9 cellular contexts compared by ENCODE assay signal in genomic region chr19:1411255-1412191, GRCh38. TPM values are rescaled to one million over a fixed set of nuclear protein-coding genes. Genes with fewer than 3 reads are reported as not detected.
DNase-seq lines count a peak whose midpoint lies in the region; ATAC-seq, FAIRE-seq and TF ChIP-seq lines count a peak whose summit lies in the region.
"Had no signal": no experiment of that assay in that cellular context is flagged by ENCODE, and none has a peak within 500 bp of the region (broad histone marks: within the 10 kb centered on the region; RNA-seq: fewer than 3 reads in every experiment).

No MANE protein-coding gene starts in this region.

- H4K5ac ChIP-seq in mesendoderm (ENCODE audit: low read length): no peak overlapping the region

- H3K4me1 ChIP-seq in breast epithelium: peaks cover 52 to 57% of the 10 kb centered on the region in 2 donors
- H3K4me1 ChIP-seq in HepG2 (ENCODE audit: insufficient read depth, low read length): peaks cover 67% of the 10 kb centered on the region
- H3K4me1 ChIP-seq in tibial nerve: peaks cover 0 to 84% (median 54%) of the 10 kb centered on the region in 4 donors
- peaks cover 17% of the 10 kb centered on the region for H3K4me1 ChIP-seq in mesendoderm (ENCODE audit: control insufficient read depth, low read depth, low read length)

- in situ Hi-C loops in HepG2 (cut with HindIII; ENCODE audit: extremely low pct_ligation_motif_present, low pct_unique_long_range_greater_than_20kb): no loop called here

- no peak for FAIRE-seq in HepG2 (lab: Jason Lieb, UNC)

- peak; percentile 35 for DNase-seq in activated CD4-positive, alpha-beta T cell treated with anti-CD3 and anti-CD28 coated beads, Interleukin-2, amount 10 ng/mL, durations not matched to agents 7 days and 5 days
- DNase-seq in activated CD4-positive, alpha-beta T cell treated with anti-CD3 and anti-CD28 coated beads for 48 hours: no peak
- DNase-seq in breast epithelium (ENCODE audit: low spot score in 2 of 2): no peak
- no peak for DNase-seq in HepG2 (ENCODE audit: low spot score)
- no peak for DNase-seq in tibial nerve (ENCODE audit: low spot score in 2 of 2)
- no peak for DNase-seq in mesendoderm

- no peak for TF ChIP-seq RAD21 in HepG2 (CRISPR knock-in tag; IDR thresholded peaks at IDR 0.05)

- H3K9me3 Mint-ChIP-seq in activated CD4-positive, alpha-beta T cell treated with anti-CD3 and anti-CD28 coated beads, Interleukin-2, amount 10 ng/mL, durations not matched to agents 7 days and 5 days: no peaks in the 10 kb centered on the region

- H4K20me1 ChIP-seq in HepG2 (ENCODE audit: insufficient read depth, low read length): peaks cover 79% of the 10 kb centered on the region

- peaks cover 53% of the 10 kb centered on the region for H3K4me1 Mint-ChIP-seq in activated CD4-positive, alpha-beta T cell treated with anti-CD3 and anti-CD28 coated beads, Interleukin-2, amount 10 ng/mL, durations not matched to agents 7 days and 5 days

- no peak overlapping the region for H3K23ac ChIP-seq in mesendoderm (ENCODE audit: low read length)

- no peak overlapping the region for H3K18ac ChIP-seq in mesendoderm (ENCODE audit: low read length)

- POLR2A ChIA-PET in activated CD4-positive, alpha-beta T cell treated with anti-CD3 and anti-CD28 coated beads, Interleukin-2, amount 10 ng/mL, durations not matched to agents 7 days and 5 days (lab: Charles Lee): no interaction called here
- POLR2A ChIA-PET in HepG2 (lab: Yijun Ruan, JAX): interaction anchor here (1.2 kb wide), 1 partner anchor 12 kb away, joined by 3 read pairs; no protein-coding TSS in a partner anchor

- H2BK15ac ChIP-seq in mesendoderm (replicated peaks; ENCODE audit: low read depth): no peak overlapping the region

- TF ChIP-seq POLR2A in breast epithelium (IDR thresholded peaks at IDR 0.05) (no peak), HepG2 (IDR thresholded peaks at IDR 0.05; ENCODE audit: insufficient read depth in 1 of 2, low read depth in 2 of 2, low read length in 2 of 2) (no peak), tibial nerve (IDR thresholded peaks at IDR 0.05) (no peak)

- H2AK5ac ChIP-seq in mesendoderm (ENCODE audit: low read length): no peak overlapping the region

- H3K4me3 Mint-ChIP-seq in activated CD4-positive, alpha-beta T cell treated with anti-CD3 and anti-CD28 coated beads, Interleukin-2, amount 10 ng/mL, durations not matched to agents 7 days and 5 days: peak overlapping the region; percentile 25

- no peaks in the 10 kb centered on the region for H3K9me3 ChIP-seq in breast epithelium
- no peaks in the 10 kb centered on the region for H3K9me3 ChIP-seq in HepG2 (ENCODE audit: low read length)
- no peaks in the 10 kb centered on the region for H3K9me3 ChIP-seq in tibial nerve

- H3K79me2 ChIP-seq in HepG2 (ENCODE audit: insufficient read depth, low read length): peaks cover 81% of the 10 kb centered on the region
- H3K79me2 ChIP-seq in mesendoderm (ENCODE audit: control insufficient read depth, insufficient read depth, low read length): peaks cover 85% of the 10 kb centered on the region

- no peaks in the 10 kb centered on the region for H3K36me3 ChIP-seq in breast epithelium
- H3K36me3 ChIP-seq in HepG2 (replicated peaks in 1 of 2; ENCODE audit: control insufficient read depth in 1 of 2, insufficient read depth in 2 of 2, low read length in 2 of 2): peaks cover 5 to 25% of the 10 kb centered on the region in 2 experiments; a peak in 4 of 5 replicates
- peaks cover 0 to 9% (median 0%) of the 10 kb centered on the region in 3 donors for H3K36me3 ChIP-seq in tibial nerve
- H3K36me3 ChIP-seq in mesendoderm (ENCODE audit: control insufficient read depth, insufficient read depth, low read length): peaks cover 6% of the 10 kb centered on the region

- H3K4ac ChIP-seq in mesendoderm (ENCODE audit: low read depth, low read length): no peak overlapping the region

- CTCF ChIA-PET in activated CD4-positive, alpha-beta T cell treated with anti-CD3 and anti-CD28 coated beads, Interleukin-2, amount 10 ng/mL, durations not matched to agents 7 days and 5 days (lab: Charles Lee): interaction anchor here (0.9 kb wide), 1 partner anchor 9 kb away, joined by 3 read pairs; no protein-coding TSS in a partner anchor
- CTCF ChIA-PET in HepG2 (lab: Yijun Ruan, JAX; ENCODE audit: low intra/inter-chr PET ratio, low total read pairs): no interaction called here

- H3K4me2 ChIP-seq in HepG2 (ENCODE audit: low read depth, low read length): peak overlapping the region; percentile 20; the same call in 1 of the 2 replicates
- no peak overlapping the region for H3K4me2 ChIP-seq in mesendoderm (ENCODE audit: low read length)

- H3K4me3 ChIP-seq in breast epithelium: peak overlapping the region in 1 of 3 donors; percentile 100
- H3K4me3 ChIP-seq in HepG2 (replicated peaks in 1 of 3; ENCODE audit: insufficient read depth in 1 of 3, low read depth in 2 of 3, low read length in 3 of 3): no peak overlapping the region
- peak overlapping the region in 1 of 4 donors; percentile 7 for H3K4me3 ChIP-seq in tibial nerve
- no peak overlapping the region for H3K4me3 ChIP-seq in mesendoderm (ENCODE audit: low read length)

- H3K27me3 ChIP-seq in breast epithelium (no peaks in the 10 kb centered on the region), HepG2 (ENCODE audit: control insufficient read depth in 1 of 2, insufficient read depth in 2 of 2, low read length in 2 of 2) (no peaks in the 10 kb centered on the region; a peak in 2 of 5 replicates), tibial nerve (no peaks in the 10 kb centered on the region), mesendoderm (ENCODE audit: insufficient read depth, low read length, poor library complexity) (no peaks in the 10 kb centered on the region)

- BruUV-seq in HepG2 (replicated peaks; lab: Mats Ljungman, UMichigan): no TSS peak

- intact Hi-C loops in breast epithelium (cut with DNase I; ENCODE audit: low total_unique reads) (no loop called here), HepG2 (cut with micrococcal nuclease; ENCODE audit: unreplicated experiment) (no loop called here)

- no peak overlapping the region for H2BK5ac ChIP-seq in mesendoderm (ENCODE audit: low read length)

- H3K79me1 ChIP-seq in mesendoderm (ENCODE audit: low read length): peaks cover 7% of the 10 kb centered on the region

- H3K36me3 Mint-ChIP-seq in activated CD4-positive, alpha-beta T cell treated with anti-CD3 and anti-CD28 coated beads, Interleukin-2, amount 10 ng/mL, durations not matched to agents 7 days and 5 days (ENCODE audit: low read depth): peaks cover 26% of the 10 kb centered on the region

- H3K56ac ChIP-seq in mesendoderm (ENCODE audit: low read length): no peak overlapping the region

- no peak overlapping the region for H2BK120ac ChIP-seq in mesendoderm (ENCODE audit: low read depth, low read length)

- H3K27ac ChIP-seq in breast epithelium: peak overlapping the region; percentile 95 to 98
- peak overlapping the region; percentile 30 for H3K27ac ChIP-seq in HepG2 (ENCODE audit: extremely low read length, insufficient read depth, low read length)
- peak overlapping the region in 3 of 4 donors; percentile 59 to 99 (median 95) for H3K27ac ChIP-seq in tibial nerve
- H3K27ac ChIP-seq in mesendoderm (ENCODE audit: low read depth, low read length): no peak overlapping the region

- no peak overlapping the region for H2AFZ ChIP-seq in HepG2 (ENCODE audit: low read length)

- no peaks in the 10 kb centered on the region for H3K27me3 Mint-ChIP-seq in activated CD4-positive, alpha-beta T cell treated with anti-CD3 and anti-CD28 coated beads, Interleukin-2, amount 10 ng/mL, durations not matched to agents 7 days and 5 days

- TF ChIP-seq CTCF in breast epithelium (IDR thresholded peaks at IDR 0.05) (no peak), HepG2 (CRISPR knock-in tag; IDR thresholded peaks at IDR 0.05) (no peak), tibial nerve (IDR thresholded peaks at IDR 0.05) (no peak)

- ATAC-seq in HepG2 (no peak), GM19395 (IDR thresholded peaks at IDR 0.05; ENCODE audit: unreplicated experiment) (no peak), GM18498 (IDR thresholded peaks at IDR 0.05; ENCODE audit: unreplicated experiment) (no peak)

- TF ChIP-seq EP300 in HepG2 (IDR thresholded peaks at IDR 0.05; ENCODE audit: low read depth in 2 of 2, low read length in 2 of 2) (no peak), HepG2 (CRISPR knock-in tag; IDR thresholded peaks at IDR 0.05; ENCODE audit: borderline replicate concordance) (no peak), tibial nerve (IDR thresholded peaks at IDR 0.05) (peak in 1 of 2 donors; percentile 33)

- peak overlapping the region; percentile 81 for H3K27ac Mint-ChIP-seq in activated CD4-positive, alpha-beta T cell treated with anti-CD3 and anti-CD28 coated beads, Interleukin-2, amount 10 ng/mL, durations not matched to agents 7 days and 5 days

- H4K8ac ChIP-seq in mesendoderm (ENCODE audit: low read depth, low read length): no peak overlapping the region

- WGBS in HepG2 (ENCODE audit: low lambda C conversion rate): 91% methylated on average over 8 of the region's 29 CpGs
- 44 to 47% methylated on average over 5 to 24 of the region's 29 CpGs for WGBS in tibial nerve, 2 donors
- no CpG with 5 or more reads among the region's 29 CpGs for WGBS in mesendoderm (ENCODE audit: extremely low coverage, insufficient coverage, low lambda C conversion rate)

- 0 out of 2 replicates have a peak overlapping the region, but pooled peaks have one; percentile 34 for H3K9ac ChIP-seq in HepG2 (ENCODE audit: insufficient read depth, low read depth, low read length)
- H3K9ac ChIP-seq in mesendoderm (ENCODE audit: low read length): no peak overlapping the region

RNA-seq across cellular contexts. Expression of gene DAZAP1, which starts 4.1 kb away (rescaled TPM):
- 100 to 1,000 TPM; 235 to 241 TPM for total RNA-seq in activated CD4-positive, alpha-beta T cell treated with anti-CD3 and anti-CD28 coated beads, Interleukin-2, amount 10 ng/mL, durations not matched to agents 7 days and 5 days
- total RNA-seq in breast epithelium (10 to 100 TPM; 35.8 to 50.9 (median 48.8) TPM), HepG2 (2016; rRNA removed; fragmentation: Illumina TruSeq; extraction: Trizol) (50.5 and 79.2 TPM in 2 replicates), tibial nerve (10 to 100 TPM; 34.3 to 68.4 (median 61.0) TPM)
- 72.9 and 77.7 TPM in 2 replicates for total RNA-seq in HepG2 (2016; cell fraction: cytosol; rRNA removed; fragmentation: Illumina TruSeq; extraction: Trizol; ENCODE audit: low read depth)
- 43.4 and 84.1 TPM in 2 replicates for total RNA-seq in HepG2 (2016; cell fraction: insoluble cytoplasmic fraction; rRNA removed; fragmentation: Illumina TruSeq; extraction: Trizol)
- 104 and 106 TPM in 2 replicates for total RNA-seq in HepG2 (2016; cell fraction: membrane; rRNA removed; fragmentation: Illumina TruSeq; extraction: Trizol)
- total RNA-seq in HepG2 (2016; cell fraction: nucleus; rRNA removed; fragmentation: Illumina TruSeq; extraction: Trizol): 38.3 and 43.3 TPM in 2 replicates
- 58.7 and 63.3 TPM in 2 replicates for polyA plus RNA-seq in HepG2 (2011; rRNA removed)
- 37.8 and 48.2 TPM in 2 replicates for polyA plus RNA-seq in HepG2 (2011; cell fraction: cytosol; rRNA removed)
- polyA plus RNA-seq in HepG2 (2011; cell fraction: nucleus; rRNA removed): 99.5 and 105 TPM in 2 replicates
- polyA plus RNA-seq in HepG2 (2012): 48.3 and 71.8 TPM in 2 replicates
- polyA plus RNA-seq in HepG2 (2016; cell fraction: cytosol; fragmentation: Illumina TruSeq; extraction: Trizol; ENCODE audit: low read depth): 108 and 114 TPM in 2 replicates
- 86.3 and 104 TPM in 2 replicates for polyA plus RNA-seq in HepG2 (2016; cell fraction: insoluble cytoplasmic fraction; fragmentation: Illumina TruSeq; extraction: Trizol; ENCODE audit: low read depth)
- 117 and 124 TPM in 2 replicates for polyA plus RNA-seq in HepG2 (2016; cell fraction: membrane; fragmentation: Illumina TruSeq; extraction: Trizol; ENCODE audit: low read depth)
- 140 and 145 TPM in 2 replicates for polyA plus RNA-seq in HepG2 (2016; cell fraction: nucleus; fragmentation: Illumina TruSeq; extraction: Trizol; ENCODE audit: insufficient read depth, low read depth)
- polyA minus RNA-seq in HepG2 (2011; rRNA and poly(A)+ RNA removed; ENCODE audit: low replicate concordance): 26.8 and 58.6 TPM in 2 replicates
- polyA minus RNA-seq in HepG2 (2011; cell fraction: cytosol; rRNA and poly(A)+ RNA removed): 32.1 and 33.1 TPM in 2 replicates
- polyA minus RNA-seq in HepG2 (2011; cell fraction: nucleus; rRNA and poly(A)+ RNA removed): 35.5 and 41.4 TPM in 2 replicates
- polyA plus RNA-seq in mesendoderm (2013, experiment 1 of 2): 243 TPM
- 246 TPM for polyA plus RNA-seq in mesendoderm (2013, experiment 2 of 2)

RNA-seq across cellular contexts. Expression of gene GAMT, which starts 10.2 kb away (rescaled TPM):
- total RNA-seq in activated CD4-positive, alpha-beta T cell treated with anti-CD3 and anti-CD28 coated beads, Interleukin-2, amount 10 ng/mL, durations not matched to agents 7 days and 5 days: 10 to 100 TPM; 23.0 to 25.9 TPM
- total RNA-seq in breast epithelium: 10 to 100 TPM; 23.6 to 40.0 (median 30.3) TPM
- 113 and 124 TPM in 2 replicates for total RNA-seq in HepG2 (2016; rRNA removed; fragmentation: Illumina TruSeq; extraction: Trizol)
- total RNA-seq in HepG2 (2016; cell fraction: cytosol; rRNA removed; fragmentation: Illumina TruSeq; extraction: Trizol; ENCODE audit: low read depth): 167 and 206 TPM in 2 replicates
- total RNA-seq in HepG2 (2016; cell fraction: insoluble cytoplasmic fraction; rRNA removed; fragmentation: Illumina TruSeq; extraction: Trizol): 112 and 125 TPM in 2 replicates
- 130 and 170 TPM in 2 replicates for total RNA-seq in HepG2 (2016; cell fraction: membrane; rRNA removed; fragmentation: Illumina TruSeq; extraction: Trizol)
- total RNA-seq in HepG2 (2016; cell fraction: nucleus; rRNA removed; fragmentation: Illumina TruSeq; extraction: Trizol): 42.6 and 51.4 TPM in 2 replicates
- 115 and 120 TPM in 2 replicates for polyA plus RNA-seq in HepG2 (2011; rRNA removed)
- 103 and 156 TPM in 2 replicates for polyA plus RNA-seq in HepG2 (2011; cell fraction: cytosol; rRNA removed)
- 88.3 and 90.1 TPM in 2 replicates for polyA plus RNA-seq in HepG2 (2011; cell fraction: nucleus; rRNA removed)
- polyA plus RNA-seq in HepG2 (2012): 74.3 and 76.0 TPM in 2 replicates
- polyA plus RNA-seq in HepG2 (2016; cell fraction: cytosol; fragmentation: Illumina TruSeq; extraction: Trizol; ENCODE audit: low read depth): 282 and 316 TPM in 2 replicates
- polyA plus RNA-seq in HepG2 (2016; cell fraction: insoluble cytoplasmic fraction; fragmentation: Illumina TruSeq; extraction: Trizol; ENCODE audit: low read depth): 152 and 183 TPM in 2 replicates
- polyA plus RNA-seq in HepG2 (2016; cell fraction: membrane; fragmentation: Illumina TruSeq; extraction: Trizol; ENCODE audit: low read depth): 195 and 222 TPM in 2 replicates
- polyA plus RNA-seq in HepG2 (2016; cell fraction: nucleus; fragmentation: Illumina TruSeq; extraction: Trizol; ENCODE audit: insufficient read depth, low read depth): 119 and 134 TPM in 2 replicates
- polyA minus RNA-seq in HepG2 (2011; rRNA and poly(A)+ RNA removed; ENCODE audit: low replicate concordance): 46.3 and 144 TPM in 2 replicates
- polyA minus RNA-seq in HepG2 (2011; cell fraction: cytosol; rRNA and poly(A)+ RNA removed): 48.8 and 63.0 TPM in 2 replicates
- 20.3 and 21.1 TPM in 2 replicates for polyA minus RNA-seq in HepG2 (2011; cell fraction: nucleus; rRNA and poly(A)+ RNA removed)
- 100 to 1,000 TPM in 2 of 4 donors, 10 to 100 TPM in 2; 43.8 to 120 (median 94.4) TPM for total RNA-seq in tibial nerve
- polyA plus RNA-seq in mesendoderm (2013, experiment 1 of 2): 5.3 TPM
- polyA plus RNA-seq in mesendoderm (2013, experiment 2 of 2): 6.2 TPM

RNA-seq across cellular contexts. Expression of gene RPS15, which starts 26.7 kb away (rescaled TPM):
- total RNA-seq in activated CD4-positive, alpha-beta T cell treated with anti-CD3 and anti-CD28 coated beads, Interleukin-2, amount 10 ng/mL, durations not matched to agents 7 days and 5 days: 1,000 to 10,000 TPM; 1,158 to 1,387 TPM
- total RNA-seq in breast epithelium: 1,000 to 10,000 TPM; 2,978 to 3,238 (median 2,982) TPM
- 695 and 780 TPM in 2 replicates for total RNA-seq in HepG2 (2016; rRNA removed; fragmentation: Illumina TruSeq; extraction: Trizol)
- total RNA-seq in HepG2 (2016; cell fraction: cytosol; rRNA removed; fragmentation: Illumina TruSeq; extraction: Trizol; ENCODE audit: low read depth): 693 and 734 TPM in 2 replicates
- total RNA-seq in HepG2 (2016; cell fraction: insoluble cytoplasmic fraction; rRNA removed; fragmentation: Illumina TruSeq; extraction: Trizol): 654 and 886 TPM in 2 replicates
- 967 and 1,125 TPM in 2 replicates for total RNA-seq in HepG2 (2016; cell fraction: membrane; rRNA removed; fragmentation: Illumina TruSeq; extraction: Trizol)
- 240 and 299 TPM in 2 replicates for total RNA-seq in HepG2 (2016; cell fraction: nucleus; rRNA removed; fragmentation: Illumina TruSeq; extraction: Trizol)
- 1,411 and 1,504 TPM in 2 replicates for polyA plus RNA-seq in HepG2 (2011; rRNA removed)
- polyA plus RNA-seq in HepG2 (2011; cell fraction: cytosol; rRNA removed): 2,214 and 3,196 TPM in 2 replicates
- polyA plus RNA-seq in HepG2 (2011; cell fraction: nucleus; rRNA removed): 923 and 1,023 TPM in 2 replicates
- 1,504 and 2,202 TPM in 2 replicates for polyA plus RNA-seq in HepG2 (2012)
- polyA plus RNA-seq in HepG2 (2016; cell fraction: cytosol; fragmentation: Illumina TruSeq; extraction: Trizol; ENCODE audit: low read depth): 1,868 and 2,054 TPM in 2 replicates
- 1,628 and 1,692 TPM in 2 replicates for polyA plus RNA-seq in HepG2 (2016; cell fraction: insoluble cytoplasmic fraction; fragmentation: Illumina TruSeq; extraction: Trizol; ENCODE audit: low read depth)
- polyA plus RNA-seq in HepG2 (2016; cell fraction: membrane; fragmentation: Illumina TruSeq; extraction: Trizol; ENCODE audit: low read depth): 2,328 and 2,419 TPM in 2 replicates
- 895 and 898 TPM in 2 replicates for polyA plus RNA-seq in HepG2 (2016; cell fraction: nucleus; fragmentation: Illumina TruSeq; extraction: Trizol; ENCODE audit: insufficient read depth, low read depth)
- 538 and 916 TPM in 2 replicates for polyA minus RNA-seq in HepG2 (2011; rRNA and poly(A)+ RNA removed; ENCODE audit: low replicate concordance)
- polyA minus RNA-seq in HepG2 (2011; cell fraction: cytosol; rRNA and poly(A)+ RNA removed): 647 and 682 TPM in 2 replicates
- polyA minus RNA-seq in HepG2 (2011; cell fraction: nucleus; rRNA and poly(A)+ RNA removed): 109 and 140 TPM in 2 replicates
- 1,000 to 10,000 TPM; 4,239 to 4,988 (median 4,337) TPM for total RNA-seq in tibial nerve
- 2,706 TPM for polyA plus RNA-seq in mesendoderm (2013, experiment 1 of 2)
- 2,673 TPM for polyA plus RNA-seq in mesendoderm (2013, experiment 2 of 2)

RNA-seq across cellular contexts. Expression of gene NDUFS7, which starts 27.8 kb away (rescaled TPM):
- total RNA-seq in activated CD4-positive, alpha-beta T cell treated with anti-CD3 and anti-CD28 coated beads, Interleukin-2, amount 10 ng/mL, durations not matched to agents 7 days and 5 days: 100 to 1,000 TPM in 1 of 2 experiments, 10 to 100 TPM in 1; 99.3 to 103 TPM
- total RNA-seq in breast epithelium (100 to 1,000 TPM in 1 of 3 donors, 10 to 100 TPM in 2; 67.5 to 122 (median 67.5) TPM), HepG2 (2016; rRNA removed; fragmentation: Illumina TruSeq; extraction: Trizol) (41.9 and 66.9 TPM in 2 replicates), tibial nerve (100 to 1,000 TPM; 146 to 162 (median 151) TPM)
- 18.8 and 21.5 TPM in 2 replicates for total RNA-seq in HepG2 (2016; cell fraction: cytosol; rRNA removed; fragmentation: Illumina TruSeq; extraction: Trizol; ENCODE audit: low read depth)
- 44.6 and 65.2 TPM in 2 replicates for total RNA-seq in HepG2 (2016; cell fraction: insoluble cytoplasmic fraction; rRNA removed; fragmentation: Illumina TruSeq; extraction: Trizol)
- 20.5 and 26.2 TPM in 2 replicates for total RNA-seq in HepG2 (2016; cell fraction: membrane; rRNA removed; fragmentation: Illumina TruSeq; extraction: Trizol)
- 38.7 and 47.0 TPM in 2 replicates for total RNA-seq in HepG2 (2016; cell fraction: nucleus; rRNA removed; fragmentation: Illumina TruSeq; extraction: Trizol)
- polyA plus RNA-seq in HepG2 (2011; rRNA removed): 34.3 and 39.2 TPM in 2 replicates
- 40.7 and 105 TPM in 2 replicates for polyA plus RNA-seq in HepG2 (2011; cell fraction: cytosol; rRNA removed)
- polyA plus RNA-seq in HepG2 (2011; cell fraction: nucleus; rRNA removed): 81.3 and 103 TPM in 2 replicates
- polyA plus RNA-seq in HepG2 (2012): 23.8 and 33.4 TPM in 2 replicates
- 23.8 and 28.5 TPM in 2 replicates for polyA plus RNA-seq in HepG2 (2016; cell fraction: cytosol; fragmentation: Illumina TruSeq; extraction: Trizol; ENCODE audit: low read depth)
- polyA plus RNA-seq in HepG2 (2016; cell fraction: insoluble cytoplasmic fraction; fragmentation: Illumina TruSeq; extraction: Trizol; ENCODE audit: low read depth): 44.9 and 52.6 TPM in 2 replicates
- polyA plus RNA-seq in HepG2 (2016; cell fraction: membrane; fragmentation: Illumina TruSeq; extraction: Trizol; ENCODE audit: low read depth): 17.9 and 21.2 TPM in 2 replicates
- 72.2 and 84.5 TPM in 2 replicates for polyA plus RNA-seq in HepG2 (2016; cell fraction: nucleus; fragmentation: Illumina TruSeq; extraction: Trizol; ENCODE audit: insufficient read depth, low read depth)
- polyA minus RNA-seq in HepG2 (2011; rRNA and poly(A)+ RNA removed; ENCODE audit: low replicate concordance): 40.5 and 74.3 TPM in 2 replicates
- polyA minus RNA-seq in HepG2 (2011; cell fraction: cytosol; rRNA and poly(A)+ RNA removed): 34.4 and 46.1 TPM in 2 replicates
- polyA minus RNA-seq in HepG2 (2011; cell fraction: nucleus; rRNA and poly(A)+ RNA removed): 8.9 and 9.0 TPM in 2 replicates
- polyA plus RNA-seq in mesendoderm (2013, experiment 1 of 2): 40.8 TPM
- 41.7 TPM for polyA plus RNA-seq in mesendoderm (2013, experiment 2 of 2)

RNA-seq across cellular contexts. Expression of gene APC2, which starts 38.4 kb away (rescaled TPM):
- total RNA-seq in activated CD4-positive, alpha-beta T cell treated with anti-CD3 and anti-CD28 coated beads, Interleukin-2, amount 10 ng/mL, durations not matched to agents 7 days and 5 days: under 1 TPM; 0.02 to 0.10 TPM
- total RNA-seq in breast epithelium: under 1 TPM; under 0.01 to 0.29 (median 0.16) TPM
- total RNA-seq in HepG2 (2016; rRNA removed; fragmentation: Illumina TruSeq; extraction: Trizol): 0.22 TPM in 1 of 2 replicates, not detected in the other
- total RNA-seq in HepG2 (2016; cell fraction: cytosol; rRNA removed; fragmentation: Illumina TruSeq; extraction: Trizol; ENCODE audit: low read depth): under 0.01 TPM in 1 of 2 replicates, not detected in the other
- total RNA-seq in HepG2 (2016; cell fraction: insoluble cytoplasmic fraction; rRNA removed; fragmentation: Illumina TruSeq; extraction: Trizol): 0.02 and 0.27 TPM in 2 replicates
- 0.24 TPM in 1 of 2 replicates, not detected in the other for total RNA-seq in HepG2 (2016; cell fraction: membrane; rRNA removed; fragmentation: Illumina TruSeq; extraction: Trizol)
- 0.25 and 0.28 TPM in 2 replicates for total RNA-seq in HepG2 (2016; cell fraction: nucleus; rRNA removed; fragmentation: Illumina TruSeq; extraction: Trizol)
- 0.08 and 0.16 TPM in 2 replicates for polyA plus RNA-seq in HepG2 (2011; rRNA removed)
- 0.04 and 0.07 TPM in 2 replicates for polyA plus RNA-seq in HepG2 (2011; cell fraction: cytosol; rRNA removed)
- 0.37 and 0.61 TPM in 2 replicates for polyA plus RNA-seq in HepG2 (2011; cell fraction: nucleus; rRNA removed)
- polyA plus RNA-seq in HepG2 (2012): 0.11 and 0.28 TPM in 2 replicates
- not detected in 2 replicates for polyA plus RNA-seq in HepG2 (2016; cell fraction: cytosol; fragmentation: Illumina TruSeq; extraction: Trizol; ENCODE audit: low read depth)
- not detected in 2 replicates for polyA plus RNA-seq in HepG2 (2016; cell fraction: insoluble cytoplasmic fraction; fragmentation: Illumina TruSeq; extraction: Trizol; ENCODE audit: low read depth)
- polyA plus RNA-seq in HepG2 (2016; cell fraction: membrane; fragmentation: Illumina TruSeq; extraction: Trizol; ENCODE audit: low read depth): not detected in 2 replicates
- polyA plus RNA-seq in HepG2 (2016; cell fraction: nucleus; fragmentation: Illumina TruSeq; extraction: Trizol; ENCODE audit: insufficient read depth, low read depth): 0.18 and 0.40 TPM in 2 replicates
- 0.40 and 0.77 TPM in 2 replicates for polyA minus RNA-seq in HepG2 (2011; rRNA and poly(A)+ RNA removed; ENCODE audit: low replicate concordance)
- 0.35 and 0.49 TPM in 2 replicates for polyA minus RNA-seq in HepG2 (2011; cell fraction: cytosol; rRNA and poly(A)+ RNA removed)
- polyA minus RNA-seq in HepG2 (2011; cell fraction: nucleus; rRNA and poly(A)+ RNA removed): 0.52 and 0.75 TPM in 2 replicates
- 10 to 100 TPM in 1 of 4 donors, 1 to 10 TPM in 3; 1.7 to 10.2 (median 4.2) TPM for total RNA-seq in tibial nerve
- 0.03 TPM for polyA plus RNA-seq in mesendoderm (2013, experiment 1 of 2)
- 0.06 TPM for polyA plus RNA-seq in mesendoderm (2013, experiment 2 of 2)
- total RNA-seq: epithelial cell of proximal tubule had no signal
